ENCODE assay signal across 6 cellular contexts in the genomic region with DNA sequence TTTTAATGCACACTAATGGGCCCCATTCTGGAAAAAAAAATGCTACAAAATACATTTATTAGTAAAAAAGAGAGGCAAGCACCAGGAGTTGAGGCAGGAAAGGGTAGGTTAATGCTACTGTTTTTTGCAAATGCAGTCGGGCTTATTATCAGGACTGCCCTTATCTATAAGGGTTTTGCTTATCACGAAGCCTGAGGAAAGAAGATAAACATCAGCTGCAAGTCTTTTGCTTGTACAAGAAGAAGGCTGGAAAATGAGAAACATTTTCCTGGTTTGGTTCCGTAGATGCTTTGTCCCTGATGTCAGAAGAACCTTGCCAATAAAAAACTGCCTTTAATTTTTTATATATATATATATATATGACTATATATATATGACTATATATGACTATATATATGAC.
"Had no signal": no experiment of that assay in that cellular context is flagged by ENCODE, and none has a peak within 500 bp of the region (broad histone marks: within the 10 kb centered on the region; RNA-seq: fewer than 3 reads in every experiment).

No MANE protein-coding gene starts in this region.

- H3K4me2 ChIP-seq: GM23338 had no signal

- H2AFZ ChIP-seq: GM23338 had no signal

- H3K4me3 ChIP-seq: GM23338, K562 had no signal

- ATAC-seq: GM23338, K562 had no signal

- H3K9me3 Mint-ChIP-seq: GM23338, H9 had no signal

- H3K4me3 Mint-ChIP-seq: GM23338, H9, HFFc6 had no signal

- H3K27ac Mint-ChIP-seq: GM23338, H9, HFFc6 had no signal

- DNase-seq: H9, HCEC 1CT, HFFc6, IMR-90 had no signal
